25 cellular contexts compared by ENCODE assay signal in genomic region chr17:12727881-12728280, GRCh38.
DNase-seq lines count a peak whose midpoint lies in the region; ATAC-seq and TF ChIP-seq lines count a peak whose summit lies in the region.
"Had no signal": no experiment of that assay in that cellular context is flagged by ENCODE, and none has a peak within 500 bp of the region (broad histone marks: within the 10 kb centered on the region; RNA-seq: fewer than 3 reads in every experiment).

No MANE protein-coding gene starts in this region.

- H3K36me3 ChIP-seq in tibial artery, result peaks cover 0 to 15% (median 8%) of the 10 kb centered on the region in 3 donors
- H3K36me3 ChIP-seq: HAP-1, tibial nerve had no signal

- peak; percentile 74 for DNase-seq in NCI-H226
- peak; percentile 42 for DNase-seq in choroid plexus epithelial cell (ENCODE audit: low read depth)
- DNase-seq in kidney tubule cell (ENCODE audit: low spot score), result peak; percentile 26
- DNase-seq in tibial artery, result no peak
- DNase-seq in activated CD4-positive, alpha-beta T cell treated with anti-CD3 and anti-CD28 coated beads, Interleukin-2, amount 50 U/mL, for 1 hour, result no peak
- DNase-seq in activated T-cell treated with anti-CD3 and anti-CD28 coated beads, Interleukin-2, amount 50 U/mL, for 4 hours, result no peak
- DNase-seq: activated CD4-positive, alpha-beta T cell treated with anti-CD3 and anti-CD28 coated beads, Interleukin-2, amount 50 U/mL, for 4 hours; activated naive CD4-positive, alpha-beta T cell treated with Interleukin-2 at 50 U/mL for 16 hours; anterior cingulate cortex; DMS79 treated with DMSO at 0.1 percent for 48 hours; foreskin keratinocyte; Karpas-422; natural killer cell; NCI-H1092; NCI-H2029; NCI-H446 treated with DMSO at 0.1 percent for 48 hours; small intestine; stimulated activated CD4-positive, alpha-beta T cell treated with anti-CD3 and anti-CD28 coated beads, Interleukin-2, amount 100 ng/mL, for 48 hours; stimulated activated naive CD4-positive, alpha-beta T cell treated with Interleukin-2 at 50 U/mL for 16 hours; T-helper 2 cell had no signal

- H3K4me3 Mint-ChIP-seq in activated T-cell treated with anti-CD3 and anti-CD28 coated beads, Interleukin-2, amount 50 U/mL, for 4 hours, result no peak overlapping the region
- H3K4me3 Mint-ChIP-seq: B cell, natural killer cell had no signal

- H3K4me1 Mint-ChIP-seq in activated T-cell treated with anti-CD3 and anti-CD28 coated beads, Interleukin-2, amount 50 U/mL, for 4 hours (ENCODE audit: low read depth), result no peaks in the 10 kb centered on the region
- H3K4me1 Mint-ChIP-seq: B cell, natural killer cell had no signal

- H3K27ac ChIP-seq in tibial artery, result peak overlapping the region; percentile 78 to 86
- H3K27ac ChIP-seq: foreskin keratinocyte, tibial nerve, VCaP had no signal

- intact Hi-C loops in tibial artery (cut with DNase I; ENCODE audit: low total_unique reads), result no loop called here

- H3K9me3 ChIP-seq in tibial artery, result no peaks in the 10 kb centered on the region
- H3K9me3 ChIP-seq: HAP-1, tibial nerve had no signal

- no peaks in the 10 kb centered on the region for H3K27me3 ChIP-seq in tibial artery
- H3K27me3 ChIP-seq: foreskin keratinocyte, tibial nerve had no signal

- no peak for ATAC-seq in activated T-cell treated with anti-CD3 and anti-CD28 coated beads, Interleukin-2, amount 50 U/mL, for 4 hours
- no peak for ATAC-seq in HG02973 (IDR thresholded peaks at IDR 0.05; ENCODE audit: unreplicated experiment)
- ATAC-seq: foreskin keratinocyte, natural killer cell had no signal

- no peak overlapping the region for H3K4me3 ChIP-seq in choroid plexus epithelial cell (ENCODE audit: low read depth, low read length)
- no peak overlapping the region for H3K4me3 ChIP-seq in tibial artery
- H3K4me3 ChIP-seq: HAP-1, tibial nerve had no signal

- peaks cover 2% of the 10 kb centered on the region for H3K27me3 Mint-ChIP-seq in activated T-cell treated with anti-CD3 and anti-CD28 coated beads, Interleukin-2, amount 50 U/mL, for 4 hours (ENCODE audit: low read depth)

- no peaks in the 10 kb centered on the region for H3K36me3 Mint-ChIP-seq in activated T-cell treated with anti-CD3 and anti-CD28 coated beads, Interleukin-2, amount 50 U/mL, for 4 hours (ENCODE audit: insufficient read depth)
- H3K36me3 Mint-ChIP-seq: natural killer cell had no signal

- H3K4me1 ChIP-seq in tibial artery, result peaks cover 0 to 50% (median 28%) of the 10 kb centered on the region in 4 donors
- H3K4me1 ChIP-seq: foreskin keratinocyte, HAP-1 had no signal

- H3K9me3 Mint-ChIP-seq in activated T-cell treated with anti-CD3 and anti-CD28 coated beads, Interleukin-2, amount 50 U/mL, for 4 hours, result no peaks in the 10 kb centered on the region

- TF ChIP-seq CTCF in choroid plexus epithelial cell (conservative IDR thresholded peaks at IDR 0.05; ENCODE audit: low read depth, low read length), result no peak
- no peak for TF ChIP-seq CTCF in tibial artery (IDR thresholded peaks at IDR 0.05)

Comparison
In these comparisons a context has a peak if more than half of its experiments do, and no peak if none do; other contexts are left out.
1. DNase-seq: peak in NCI-H226 (single experiment), choroid plexus epithelial cell (single experiment) and kidney tubule cell (single experiment); none in tibial artery (0 of 2), activated CD4-positive, alpha-beta T cell treated with anti-CD3 and anti-CD28 coated beads, Interleukin-2, amount 50 U/mL, for 1 hour (single experiment) and activated T-cell treated with anti-CD3 and anti-CD28 coated beads, Interleukin-2, amount 50 U/mL, for 4 hours (single experiment).